11 cellular contexts compared by ENCODE assay signal in the genomic region with DNA sequence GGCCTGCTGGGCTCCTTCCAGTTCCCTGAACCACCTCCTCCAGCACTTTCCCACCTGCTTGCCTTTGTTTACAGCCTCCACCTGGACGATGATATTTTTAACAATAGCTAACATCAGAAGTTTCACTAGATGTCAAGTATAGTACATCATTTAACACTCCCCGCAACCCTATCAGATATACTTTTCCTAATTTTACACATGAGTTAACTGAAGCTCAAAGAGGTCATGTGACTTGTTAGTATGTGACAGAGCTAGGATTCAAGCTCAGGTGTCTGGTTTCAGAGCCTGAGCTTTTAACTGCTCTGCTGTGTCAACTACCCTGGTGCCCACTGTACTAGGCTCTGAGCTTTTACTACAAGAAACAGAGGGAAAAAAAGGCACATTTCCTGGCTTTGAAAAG. TPM values are rescaled to one million over a fixed set of nuclear protein-coding genes. Genes with fewer than 3 reads are reported as not detected.
"Had no signal": no experiment of that assay in that cellular context is flagged by ENCODE, and none has a peak within 500 bp of the region (broad histone marks: within the 10 kb centered on the region; RNA-seq: fewer than 3 reads in every experiment).

No MANE protein-coding gene starts in this region.

- DNase-seq: activated CD4-positive, alpha-beta T cell treated with anti-CD3 and anti-CD28 coated beads for 48 hours; activated naive CD4-positive, alpha-beta T cell; cortex of kidney; effector CD8-positive, alpha-beta T cell; hippocampal formation; stomach had no signal

- H3K4me3 ChIP-seq: skin epidermis, stomach had no signal

- H3K27ac ChIP-seq: epithelial cell of prostate, parathyroid adenoma, skin epidermis, stomach, VCaP had no signal

- H3K4me1 ChIP-seq: parathyroid adenoma, stomach had no signal

- H3K9me3 ChIP-seq: stomach had no signal

- H3K27me3 ChIP-seq: stomach had no signal

RNA-seq across cellular contexts. Expression of a gene that starts 14.3 kb away (rescaled TPM):
- total RNA-seq: activated T-helper 1 cell treated with anti-CD3 and anti-CD28 coated beads, Interleukin-12 subunit alpha, Interleukin-12 subunit beta, Interleukin-2, Interleukin-4 antibody, amounts not matched to agents 30 ng/mL and 10 ng/mL and 1 ng/mL, durations not matched to agents 14 hours and 24 hours and 36 hours had no signal
